ENCODE assay signal across 14 cellular contexts in the genomic region with DNA sequence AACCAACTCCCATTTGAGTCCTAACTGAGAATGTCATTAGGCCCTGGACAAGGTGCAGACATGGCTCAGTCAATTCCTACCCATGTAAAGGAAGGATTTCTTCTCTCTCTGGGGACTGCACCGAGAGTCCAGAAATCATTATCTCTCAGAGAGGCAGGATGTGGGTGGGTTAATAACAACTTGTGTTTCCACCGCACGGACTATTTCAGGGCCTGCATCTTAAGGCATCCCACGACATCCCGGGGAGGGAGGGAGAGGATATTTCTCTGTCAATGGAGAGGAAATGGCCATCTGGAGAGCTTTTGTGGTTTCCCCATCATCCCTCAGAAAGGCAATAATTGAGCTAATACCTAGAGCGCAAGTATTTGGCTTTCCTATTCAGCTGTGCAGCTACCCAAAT. TPM values are rescaled to one million over a fixed set of nuclear protein-coding genes. Genes with fewer than 3 reads are reported as not detected.
DNase-seq lines count a peak whose midpoint lies in the region; ATAC-seq and TF ChIP-seq lines count a peak whose summit lies in the region.
"Had no signal": no experiment of that assay in that cellular context is flagged by ENCODE, and none has a peak within 500 bp of the region (broad histone marks: within the 10 kb centered on the region; RNA-seq: fewer than 3 reads in every experiment).

No MANE protein-coding gene starts in this region.

- no peaks in the 10 kb centered on the region for H3K9me3 ChIP-seq in A673 (ENCODE audit: low read depth, low read length, poor library complexity, severe bottlenecking)
- no peaks in the 10 kb centered on the region for H3K9me3 ChIP-seq in gastrocnemius medialis
- H3K9me3 ChIP-seq: upper lobe of right lung had no signal

- BruUV-seq in A673 (replicated peaks; lab: Mats Ljungman, UMichigan) = no TSS peak

- TF ChIP-seq CTCF in A673 (conservative IDR thresholded peaks at IDR 0.05; ENCODE audit: low read depth, low read length) = no peak
- TF ChIP-seq CTCF in gastrocnemius medialis (IDR thresholded peaks at IDR 0.05 in 4 of 5, conservative IDR thresholded peaks at IDR 0.05 in 1 of 5) = no peak

- intact Hi-C loops in A673 (cut with micrococcal nuclease; ENCODE audit: unreplicated experiment) (no loop called here), gastrocnemius medialis (cut with DNase I; ENCODE audit: low total_unique reads) (no loop called here)

- H3K36me3 ChIP-seq in A673 (ENCODE audit: insufficient read depth, low read length, poor library complexity, severe bottlenecking) (no peaks in the 10 kb centered on the region), gastrocnemius medialis (no peaks in the 10 kb centered on the region)
- H3K36me3 ChIP-seq: cardiac muscle cell, upper lobe of right lung had no signal

- POLR2A ChIA-PET in A673 (lab: Charles Lee; ENCODE audit: low non-redundant PET) = no interaction called here

- H3K27me3 ChIP-seq in A673 (replicated peaks; ENCODE audit: insufficient read depth, low read depth, low read length, poor library complexity) = no peaks in the 10 kb centered on the region
- H3K27me3 ChIP-seq in gastrocnemius medialis = no peaks in the 10 kb centered on the region
- H3K27me3 ChIP-seq: cardiac muscle cell, upper lobe of right lung had no signal

- CTCF ChIA-PET in A673 (lab: Charles Lee) = no interaction called here

- TF ChIP-seq POLR2A in gastrocnemius medialis (IDR thresholded peaks at IDR 0.05) = no peak

- H3K27ac ChIP-seq in A673 (ENCODE audit: low read depth, low read length, poor library complexity, severe bottlenecking) = peak overlapping the region; percentile 51
- H3K27ac ChIP-seq in gastrocnemius medialis = no peak overlapping the region
- H3K27ac ChIP-seq: cardiac muscle cell, upper lobe of right lung had no signal

- DNase-seq in A673 (ENCODE audit: low spot score) (peak; percentile 89), NCI-H82 treated with DMSO at 0.1 percent for 48 hours (lab: John Stamatoyannopoulos, UW; ENCODE audit: unreplicated experiment) (peak; percentile 17), DMS 273 (lab: John Stamatoyannopoulos, UW; ENCODE audit: unreplicated experiment) (no peak), SW480 (ENCODE audit: low spot score) (no peak), NCI-H774 (lab: John Stamatoyannopoulos, UW) (no peak), gastrocnemius medialis (no peak)
- DNase-seq: activated T-cell treated with anti-CD3 and anti-CD28 coated beads, Interleukin-2, amount 50 U/mL, for 4 hours; DND-41; NCI-H748 treated with DMSO at 0.1 percent for 48 hours; T-helper 9 cell; upper lobe of right lung had no signal

- H3K4me1 ChIP-seq in A673 (ENCODE audit: insufficient read depth, low read length, poor library complexity, severe bottlenecking) (peaks cover 37% of the 10 kb centered on the region), gastrocnemius medialis (no peaks in the 10 kb centered on the region)

- in situ Hi-C loops in gastrocnemius medialis (cut with MboI; ENCODE audit: low sequenced_read_pairs in 4 of 4) = no loop called here

- ATAC-seq in GM19351 (IDR thresholded peaks at IDR 0.05; ENCODE audit: unreplicated experiment) (peak; percentile 72), HG02885 (IDR thresholded peaks at IDR 0.05; ENCODE audit: poor library complexity, unreplicated experiment) (peak; percentile 59), gastrocnemius medialis (no peak)
- ATAC-seq: activated T-cell treated with anti-CD3 and anti-CD28 coated beads, Interleukin-2, amount 50 U/mL, for 4 hours; upper lobe of right lung had no signal

- no peak overlapping the region for H3K4me3 ChIP-seq in A673 (ENCODE audit: low read depth, low read length, poor library complexity, severe bottlenecking)
- H3K4me3 ChIP-seq in gastrocnemius medialis = no peak overlapping the region
- H3K4me3 ChIP-seq: cardiac muscle cell, upper lobe of right lung had no signal

RNA-seq across cellular contexts. Expression of gene SARS1, which starts 46.6 kb away (rescaled TPM):
- 259 and 320 TPM in 2 replicates for total RNA-seq in A673 (2021)
- 100 to 1,000 TPM in 1 of 4 donors, 10 to 100 TPM in 3; 97.6 to 116 (median 98.7) TPM for total RNA-seq in gastrocnemius medialis

RNA-seq across cellular contexts. Expression of gene ELAPOR1, which starts 53.2 kb away (rescaled TPM):
- total RNA-seq in A673 (2021) (0.17 and 0.24 TPM in 2 replicates), gastrocnemius medialis (under 1 TPM in 1 of 4 donors, not detected in 3; 0.17 TPM)
- total RNA-seq: cardiac muscle cell had no signal

Comparison
In these comparisons a context has a peak if more than half of its experiments do, and no peak if none do; other contexts are left out.
1. DNase-seq: peak in A673 (single experiment) and NCI-H82 treated with DMSO at 0.1 percent for 48 hours (single experiment); none in DMS 273 (single experiment), SW480 (single experiment), NCI-H774 (single experiment) and gastrocnemius medialis (0 of 2).
2. ATAC-seq: peak in GM19351 (single experiment) and HG02885 (single experiment); none in gastrocnemius medialis (0 of 2).